25 cellular contexts compared by ENCODE assay signal in genomic region chr13:82206241-82206640, GRCh38.
"Had no signal": no experiment of that assay in that cellular context is flagged by ENCODE, and none has a peak within 500 bp of the region (broad histone marks: within the 10 kb centered on the region; RNA-seq: fewer than 3 reads in every experiment).

No MANE protein-coding gene starts in this region.

- H3K4me1 ChIP-seq: heart left ventricle, left ventricle myocardium inferior, prostate gland, stomach, testis, thyroid gland, transverse colon, upper lobe of left lung had no signal

- ATAC-seq: heart left ventricle; naive thymus-derived CD8-positive, alpha-beta T cell; right cardiac atrium; stimulated activated naive CD8-positive, alpha-beta T cell treated with anti-CD3 and anti-CD28 coated beads, Interleukin-15, Interleukin-2, amounts not matched to agents 100 U/mL and 50 U/mL, for 24 hours had no signal

- H3K27ac Mint-ChIP-seq: naive thymus-derived CD8-positive, alpha-beta T cell; nephron; stimulated activated naive B cell treated with anti-CD40 and anti-IgM and Interleukin-4, amounts not matched to agents 10 μg/mL and 1 μg/mL and 100 μg/mL, for 72 hours had no signal

- FAIRE-seq: urothelium cell line had no signal

- DNase-seq: heart left ventricle; islet precursor cell; left ventricle myocardium inferior; mammary epithelial cell; mesenchymal stem cell; naive thymus-derived CD8-positive, alpha-beta T cell; occipital lobe; retina; stimulated activated CD4-positive, alpha-beta T cell treated with anti-CD3 and anti-CD28 coated beads, Interleukin-4, amount 100 ng/mL, for 24 hours; stimulated activated naive B cell treated with anti-CD40 and anti-IgM and Interleukin-4, amounts not matched to agents 10 μg/mL and 1 μg/mL and 100 μg/mL, for 72 hours; stimulated activated naive CD8-positive, alpha-beta T cell treated with anti-CD3 and anti-CD28 coated beads, Interleukin-15, Interleukin-2, amounts not matched to agents 100 U/mL and 50 U/mL, for 24 hours; stomach; testis; thyroid gland; transverse colon; upper lobe of left lung had no signal

- H3K36me3 ChIP-seq: heart left ventricle, left ventricle myocardium inferior, neutrophil, ovary, prostate gland, stomach, thyroid gland, transverse colon, upper lobe of left lung had no signal

- H3K4me2 ChIP-seq: hepatocyte had no signal

- H3K27me3 ChIP-seq: heart left ventricle, hepatocyte, neutrophil, ovary, stomach, testis, thyroid gland, transverse colon, upper lobe of left lung had no signal

- H3K27me3 Mint-ChIP-seq: naive thymus-derived CD8-positive, alpha-beta T cell; stimulated activated naive B cell treated with anti-CD40 and anti-IgM and Interleukin-4, amounts not matched to agents 10 μg/mL and 1 μg/mL and 100 μg/mL, for 72 hours had no signal

- H3K27ac ChIP-seq: heart left ventricle, hepatocyte, left ventricle myocardium inferior, neutrophil, ovary, prostate gland, skin epidermis, stomach, testis, thyroid gland, transverse colon, upper lobe of left lung had no signal

- H3K79me2 ChIP-seq: hepatocyte had no signal

- H3K4me3 ChIP-seq: heart left ventricle, hepatocyte, left ventricle myocardium inferior, ovary, prostate gland, skin epidermis, stomach, testis, thyroid gland, transverse colon, upper lobe of left lung had no signal

- H3K9me3 Mint-ChIP-seq: nephron, neural crest cell had no signal

- H2AFZ ChIP-seq: hepatocyte had no signal

- H3K4me1 Mint-ChIP-seq: naive thymus-derived CD8-positive, alpha-beta T cell; nephron; neural crest cell; stimulated activated naive B cell treated with anti-CD40 and anti-IgM and Interleukin-4, amounts not matched to agents 10 μg/mL and 1 μg/mL and 100 μg/mL, for 72 hours had no signal

- H3K9me3 ChIP-seq: neutrophil, ovary, prostate gland, testis, thyroid gland had no signal

- H3K36me3 Mint-ChIP-seq: naive thymus-derived CD8-positive, alpha-beta T cell; stimulated activated naive B cell treated with anti-CD40 and anti-IgM and Interleukin-4, amounts not matched to agents 10 μg/mL and 1 μg/mL and 100 μg/mL, for 72 hours had no signal

- H3K4me3 Mint-ChIP-seq: naive thymus-derived CD8-positive, alpha-beta T cell; nephron; neural crest cell; stimulated activated naive B cell treated with anti-CD40 and anti-IgM and Interleukin-4, amounts not matched to agents 10 μg/mL and 1 μg/mL and 100 μg/mL, for 72 hours had no signal
